30 cellular contexts compared by ENCODE assay signal in the genomic region with DNA sequence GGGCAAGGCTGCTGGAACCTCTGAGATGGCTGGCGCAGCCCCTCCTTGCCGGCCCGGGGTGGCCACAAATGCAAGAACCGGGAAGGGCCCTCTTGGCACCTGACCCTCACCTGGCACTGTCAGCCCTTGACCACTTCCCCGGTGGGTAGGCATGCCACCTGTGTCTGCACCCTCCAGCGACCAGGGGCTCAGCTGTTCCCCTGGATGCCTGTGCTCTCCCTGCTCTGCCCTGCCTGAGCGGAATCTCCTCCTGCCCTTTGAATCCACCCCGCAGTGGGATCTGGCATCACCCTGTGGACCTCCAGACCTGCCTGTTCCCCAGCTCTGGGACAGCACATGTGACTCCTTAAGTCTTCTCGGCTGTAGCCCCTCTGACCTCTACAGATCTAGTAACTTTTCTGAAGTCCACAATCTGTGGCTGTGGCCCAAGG. TPM values are rescaled to one million over a fixed set of nuclear protein-coding genes. Genes with fewer than 3 reads are reported as not detected.
DNase-seq lines count a peak whose midpoint lies in the region; ATAC-seq and TF ChIP-seq lines count a peak whose summit lies in the region.
"Had no signal": no experiment of that assay in that cellular context is flagged by ENCODE, and none has a peak within 500 bp of the region (broad histone marks: within the 10 kb centered on the region; RNA-seq: fewer than 3 reads in every experiment).

No MANE protein-coding gene starts in this region.

- H3K4me3 ChIP-seq in left ventricle myocardium inferior (no peak overlapping the region), lower lobe of right lung (no peak overlapping the region), spleen (no peak overlapping the region)
- H3K4me3 ChIP-seq: A549, body of pancreas had no signal

- H3K4me1 ChIP-seq in left ventricle myocardium inferior (peaks cover 47% of the 10 kb centered on the region), lower lobe of right lung (peaks cover 38% of the 10 kb centered on the region), spleen (peaks cover 0 to 32% (median 18%) of the 10 kb centered on the region in 6 donors)
- H3K4me1 ChIP-seq: A549 had no signal

- no peak for DNase-seq in left ventricle myocardium inferior
- DNase-seq in left ventricle myocardium superior = no peak
- DNase-seq in lower lobe of right lung = no peak
- DNase-seq in spleen = peak; percentile 68
- no peak for DNase-seq in NCI-H82 treated with DMSO at 0.1 percent for 48 hours (lab: John Stamatoyannopoulos, UW; ENCODE audit: unreplicated experiment)
- DNase-seq in activated gamma-delta T cell treated with Interleukin-2 at 50 U/mL for 16 hours = no peak
- DNase-seq in CD1c-positive myeloid dendritic cell (ENCODE audit: extremely low spot score) = no peak
- DNase-seq: activated CD4-positive, alpha-beta T cell treated with anti-CD3 and anti-CD28 coated beads, Interleukin-2, amount 50 U/mL, for 1 hour; activated naive CD4-positive, alpha-beta T cell; activated T-cell treated with anti-CD3 and anti-CD28 coated beads, Interleukin-2, amount 50 U/mL, for 48 hours; DMS153; mesenchymal stem cell; NCI-H1417 treated with DMSO at 0.1 percent for 48 hours; NCI-H2081; NCI-H2227 treated with DMSO at 0.1 percent for 48 hours; NCI-H526 treated with DMSO at 0.1 percent for 48 hours; nucleus accumbens; small intestine; stimulated activated CD4-positive, alpha-beta T cell treated with anti-CD3 and anti-CD28 coated beads, Interleukin-1b, Interleukin-23, amount 100 ng/mL, for 48 hours; substantia nigra; SW 1271; T1000; WERI-Rb-1 had no signal

- no peak for TF ChIP-seq CTCF in left ventricle myocardium inferior (IDR thresholded peaks at IDR 0.05; ENCODE audit: borderline replicate concordance)
- no peak for TF ChIP-seq CTCF in lower lobe of right lung (IDR thresholded peaks at IDR 0.05)
- no peak for TF ChIP-seq CTCF in spleen (IDR thresholded peaks at IDR 0.05 in 8 of 11, conservative IDR thresholded peaks at IDR 0.05 in 3 of 11)

- intact Hi-C loops in left ventricle myocardium inferior (cut with micrococcal nuclease) = loop anchor here (5.0 kb wide), 1 partner anchor 130 kb away; no protein-coding TSS in a partner anchor
- intact Hi-C loops in left ventricle myocardium superior (cut with micrococcal nuclease) = no loop called here
- intact Hi-C loops in lower lobe of right lung (cut with DNase I) = loop anchor here (10.0 kb wide), 1 partner anchor 132 kb away; no protein-coding TSS in a partner anchor
- intact Hi-C loops in spleen (cut with DNase I; ENCODE audit: low total_unique reads) = loop anchor here (10.0 kb wide), 1 partner anchor 122 kb away; no protein-coding TSS in a partner anchor

- peaks cover 35% of the 10 kb centered on the region for H3K27me3 ChIP-seq in left ventricle myocardium inferior (ENCODE audit: low read depth)
- no peaks in the 10 kb centered on the region for H3K27me3 ChIP-seq in lower lobe of right lung (ENCODE audit: low read depth)
- peaks cover 0 to 19% (median 0%) of the 10 kb centered on the region in 7 donors for H3K27me3 ChIP-seq in spleen (replicated peaks in 1 of 7)
- H3K27me3 ChIP-seq: body of pancreas had no signal

- ATAC-seq in left ventricle myocardium superior (no peak), lower lobe of right lung (no peak), HG03039 (IDR thresholded peaks at IDR 0.05; ENCODE audit: unreplicated experiment) (no peak)
- ATAC-seq: A549, body of pancreas, HCT116, Panc1 had no signal

- H3K36me3 ChIP-seq in left ventricle myocardium inferior (no peaks in the 10 kb centered on the region), lower lobe of right lung (no peaks in the 10 kb centered on the region), spleen (no peaks in the 10 kb centered on the region)
- H3K36me3 ChIP-seq: WERI-Rb-1 had no signal

- peak overlapping the region; percentile 81 for H3K27ac ChIP-seq in left ventricle myocardium inferior (replicated peaks)
- H3K27ac ChIP-seq in lower lobe of right lung = peak overlapping the region; percentile 49
- peak overlapping the region in 7 of 8 donors; percentile 20 to 72 (median 54) for H3K27ac ChIP-seq in spleen
- H3K27ac ChIP-seq: A549, body of pancreas, HL-60, KMS-11, WERI-Rb-1 had no signal

- H3K9me3 ChIP-seq in left ventricle myocardium inferior (replicated peaks) = no peaks in the 10 kb centered on the region
- no peaks in the 10 kb centered on the region for H3K9me3 ChIP-seq in lower lobe of right lung
- no peaks in the 10 kb centered on the region for H3K9me3 ChIP-seq in spleen
- H3K9me3 ChIP-seq: A549, body of pancreas had no signal

- WGBS in spleen, 5 donors = 64 to 91% (median 82%) methylated on average over 7 to 9 of the region's 9 CpGs

- no peak for TF ChIP-seq POLR2A in spleen (IDR thresholded peaks at IDR 0.05)

RNA-seq across cellular contexts. Expression of gene FGD5, which starts 26.1 kb away (rescaled TPM):
- total RNA-seq in left ventricle myocardium inferior (13.9 TPM), left ventricle myocardium superior (16.3 TPM), lower lobe of right lung (85.0 TPM), spleen (100 to 1,000 TPM in 2 of 7 donors, 10 to 100 TPM in 5; 62.5 to 145 (median 68.7) TPM)
- polyA plus RNA-seq in spleen = 10 to 100 TPM in 1 of 3 donors, 1 to 10 TPM in 2; 6.0 to 18.3 (median 6.7) TPM
